1 cellular context compared by ENCODE assay signal in the genomic region with DNA sequence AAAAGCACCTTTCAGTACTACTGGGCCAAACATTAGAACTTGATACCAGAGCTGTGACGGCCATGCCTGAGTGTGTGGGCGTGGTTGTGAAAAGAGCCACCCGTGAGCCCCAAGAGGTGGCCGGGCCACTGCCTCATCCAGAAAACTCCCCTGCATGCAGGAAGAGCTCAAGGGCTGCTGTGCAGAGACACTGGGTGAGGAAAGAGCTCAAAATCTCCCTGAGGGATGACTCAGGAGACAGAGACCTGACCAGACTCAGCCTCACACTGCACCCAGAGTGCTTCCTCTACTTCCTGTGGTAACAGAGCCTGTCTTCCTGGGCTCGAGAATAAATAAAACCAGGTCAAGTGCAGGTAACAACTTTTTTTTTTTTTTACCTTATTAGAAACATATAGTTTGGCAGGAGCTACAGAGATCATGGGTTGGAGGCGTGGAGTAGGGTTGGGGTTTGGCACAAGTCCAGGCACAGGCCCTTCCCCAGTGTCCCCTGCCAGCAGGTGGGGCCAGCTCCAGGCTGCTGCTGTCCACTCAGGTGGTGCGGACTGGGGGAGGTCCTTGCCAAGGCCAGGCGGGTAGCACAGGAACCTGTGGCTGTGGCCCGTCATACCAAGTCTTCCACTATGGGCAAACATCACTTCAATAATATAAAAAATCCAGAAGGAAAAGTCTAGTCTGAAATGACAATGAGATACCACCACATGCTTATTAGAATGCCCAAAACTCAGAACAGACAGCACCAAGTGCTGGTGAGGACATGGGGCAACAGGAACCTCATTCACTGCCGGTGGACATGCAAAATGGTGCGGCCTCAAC.
A peak's percentile ranks its signal among the peaks of the same experiment; 100 is the strongest.
TF ChIP-seq lines count a peak whose summit lies in the region.

No MANE protein-coding gene starts in this region.

TF ChIP-seq in HepG2, 621 proteins besides CTCF, POLR2A, EP300 and RAD21 (continued from another document and continues in another):
- TF ChIP-seq, protein P1, sequence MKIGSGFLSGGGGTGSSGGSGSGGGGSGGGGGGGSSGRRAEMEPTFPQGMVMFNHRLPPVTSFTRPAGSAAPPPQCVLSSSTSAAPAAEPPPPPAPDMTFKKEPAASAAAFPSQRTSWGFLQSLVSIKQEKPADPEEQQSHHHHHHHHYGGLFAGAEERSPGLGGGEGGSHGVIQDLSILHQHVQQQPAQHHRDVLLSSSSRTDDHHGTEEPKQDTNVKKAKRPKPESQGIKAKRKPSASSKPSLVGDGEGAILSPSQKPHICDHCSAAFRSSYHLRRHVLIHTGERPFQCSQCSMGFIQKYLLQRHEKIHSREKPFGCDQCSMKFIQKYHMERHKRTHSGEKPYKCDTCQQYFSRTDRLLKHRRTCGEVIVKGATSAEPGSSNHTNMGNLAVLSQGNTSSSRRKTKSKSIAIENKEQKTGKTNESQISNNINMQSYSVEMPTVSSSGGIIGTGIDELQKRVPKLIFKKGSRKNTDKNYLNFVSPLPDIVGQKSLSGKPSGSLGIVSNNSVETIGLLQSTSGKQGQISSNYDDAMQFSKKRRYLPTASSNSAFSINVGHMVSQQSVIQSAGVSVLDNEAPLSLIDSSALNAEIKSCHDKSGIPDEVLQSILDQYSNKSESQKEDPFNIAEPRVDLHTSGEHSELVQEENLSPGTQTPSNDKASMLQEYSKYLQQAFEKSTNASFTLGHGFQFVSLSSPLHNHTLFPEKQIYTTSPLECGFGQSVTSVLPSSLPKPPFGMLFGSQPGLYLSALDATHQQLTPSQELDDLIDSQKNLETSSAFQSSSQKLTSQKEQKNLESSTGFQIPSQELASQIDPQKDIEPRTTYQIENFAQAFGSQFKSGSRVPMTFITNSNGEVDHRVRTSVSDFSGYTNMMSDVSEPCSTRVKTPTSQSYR (CRISPR knock-in tag; IDR thresholded peaks at IDR 0.05; ENCODE audit: borderline replicate concordance), result no peak
- TF ChIP-seq ZNF24 (IDR thresholded peaks at IDR 0.05), result no peak
- TF ChIP-seq KDM5B (CRISPR knock-in tag; IDR thresholded peaks at IDR 0.05; ENCODE audit: borderline replicate concordance), result no peak
- no peak for TF ChIP-seq LCORL (IDR thresholded peaks at IDR 0.05)
- TF ChIP-seq LCORL (CRISPR knock-in tag; IDR thresholded peaks at IDR 0.05), result 0 out of 2 replicates have a peak, but pooled peaks have one; percentile 24
- no peak for TF ChIP-seq ZBTB42 (CRISPR knock-in tag; IDR thresholded peaks at IDR 0.05)
- TF ChIP-seq, protein P2, sequence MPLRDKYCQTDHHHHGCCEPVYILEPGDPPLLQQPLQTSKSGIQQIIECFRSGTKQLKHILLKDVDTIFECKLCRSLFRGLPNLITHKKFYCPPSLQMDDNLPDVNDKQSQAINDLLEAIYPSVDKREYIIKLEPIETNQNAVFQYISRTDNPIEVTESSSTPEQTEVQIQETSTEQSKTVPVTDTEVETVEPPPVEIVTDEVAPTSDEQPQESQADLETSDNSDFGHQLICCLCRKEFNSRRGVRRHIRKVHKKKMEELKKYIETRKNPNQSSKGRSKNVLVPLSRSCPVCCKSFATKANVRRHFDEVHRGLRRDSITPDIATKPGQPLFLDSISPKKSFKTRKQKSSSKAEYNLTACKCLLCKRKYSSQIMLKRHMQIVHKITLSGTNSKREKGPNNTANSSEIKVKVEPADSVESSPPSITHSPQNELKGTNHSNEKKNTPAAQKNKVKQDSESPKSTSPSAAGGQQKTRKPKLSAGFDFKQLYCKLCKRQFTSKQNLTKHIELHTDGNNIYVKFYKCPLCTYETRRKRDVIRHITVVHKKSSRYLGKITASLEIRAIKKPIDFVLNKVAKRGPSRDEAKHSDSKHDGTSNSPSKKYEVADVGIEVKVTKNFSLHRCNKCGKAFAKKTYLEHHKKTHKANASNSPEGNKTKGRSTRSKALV (CRISPR knock-in tag; IDR thresholded peaks at IDR 0.05), result no peak
- no peak for TF ChIP-seq ISL2 (CRISPR knock-in tag; IDR thresholded peaks at IDR 0.05)
- no peak for TF ChIP-seq ZNF207 (IDR thresholded peaks at IDR 0.05; ENCODE audit: borderline replicate concordance)
- TF ChIP-seq, protein P3, sequence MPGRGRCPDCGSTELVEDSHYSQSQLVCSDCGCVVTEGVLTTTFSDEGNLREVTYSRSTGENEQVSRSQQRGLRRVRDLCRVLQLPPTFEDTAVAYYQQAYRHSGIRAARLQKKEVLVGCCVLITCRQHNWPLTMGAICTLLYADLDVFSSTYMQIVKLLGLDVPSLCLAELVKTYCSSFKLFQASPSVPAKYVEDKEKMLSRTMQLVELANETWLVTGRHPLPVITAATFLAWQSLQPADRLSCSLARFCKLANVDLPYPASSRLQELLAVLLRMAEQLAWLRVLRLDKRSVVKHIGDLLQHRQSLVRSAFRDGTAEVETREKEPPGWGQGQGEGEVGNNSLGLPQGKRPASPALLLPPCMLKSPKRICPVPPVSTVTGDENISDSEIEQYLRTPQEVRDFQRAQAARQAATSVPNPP (CRISPR knock-in tag; IDR thresholded peaks at IDR 0.05), result no peak
- no peak for TF ChIP-seq ZMYM2 (CRISPR knock-in tag; IDR thresholded peaks at IDR 0.05)
- TF ChIP-seq ZNF256 (CRISPR knock-in tag; conservative IDR thresholded peaks at IDR 0.05), result no peak
- TF ChIP-seq, protein P4, sequence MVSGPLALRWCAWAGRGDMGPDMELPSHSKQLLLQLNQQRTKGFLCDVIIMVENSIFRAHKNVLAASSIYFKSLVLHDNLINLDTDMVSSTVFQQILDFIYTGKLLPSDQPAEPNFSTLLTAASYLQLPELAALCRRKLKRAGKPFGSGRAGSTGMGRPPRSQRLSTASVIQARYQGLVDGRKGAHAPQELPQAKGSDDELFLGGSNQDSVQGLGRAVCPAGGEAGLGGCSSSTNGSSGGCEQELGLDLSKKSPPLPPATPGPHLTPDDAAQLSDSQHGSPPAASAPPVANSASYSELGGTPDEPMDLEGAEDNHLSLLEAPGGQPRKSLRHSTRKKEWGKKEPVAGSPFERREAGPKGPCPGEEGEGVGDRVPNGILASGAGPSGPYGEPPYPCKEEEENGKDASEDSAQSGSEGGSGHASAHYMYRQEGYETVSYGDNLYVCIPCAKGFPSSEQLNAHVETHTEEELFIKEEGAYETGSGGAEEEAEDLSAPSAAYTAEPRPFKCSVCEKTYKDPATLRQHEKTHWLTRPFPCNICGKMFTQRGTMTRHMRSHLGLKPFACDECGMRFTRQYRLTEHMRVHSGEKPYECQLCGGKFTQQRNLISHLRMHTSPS (CRISPR knock-in tag; IDR thresholded peaks at IDR 0.05; ENCODE audit: low read depth), result 0 out of 2 replicates have a peak, but pooled peaks have one; percentile 43
- TF ChIP-seq, protein P5, sequence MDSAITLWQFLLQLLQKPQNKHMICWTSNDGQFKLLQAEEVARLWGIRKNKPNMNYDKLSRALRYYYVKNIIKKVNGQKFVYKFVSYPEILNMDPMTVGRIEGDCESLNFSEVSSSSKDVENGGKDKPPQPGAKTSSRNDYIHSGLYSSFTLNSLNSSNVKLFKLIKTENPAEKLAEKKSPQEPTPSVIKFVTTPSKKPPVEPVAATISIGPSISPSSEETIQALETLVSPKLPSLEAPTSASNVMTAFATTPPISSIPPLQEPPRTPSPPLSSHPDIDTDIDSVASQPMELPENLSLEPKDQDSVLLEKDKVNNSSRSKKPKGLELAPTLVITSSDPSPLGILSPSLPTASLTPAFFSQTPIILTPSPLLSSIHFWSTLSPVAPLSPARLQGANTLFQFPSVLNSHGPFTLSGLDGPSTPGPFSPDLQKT (CRISPR knock-in tag; IDR thresholded peaks at IDR 0.05; ENCODE audit: borderline replicate concordance), result no peak
- no peak for TF ChIP-seq HNRNPLL (IDR thresholded peaks at IDR 0.05; ENCODE audit: low read depth, low read length, poor library complexity, severe bottlenecking)
- TF ChIP-seq, protein P6, sequence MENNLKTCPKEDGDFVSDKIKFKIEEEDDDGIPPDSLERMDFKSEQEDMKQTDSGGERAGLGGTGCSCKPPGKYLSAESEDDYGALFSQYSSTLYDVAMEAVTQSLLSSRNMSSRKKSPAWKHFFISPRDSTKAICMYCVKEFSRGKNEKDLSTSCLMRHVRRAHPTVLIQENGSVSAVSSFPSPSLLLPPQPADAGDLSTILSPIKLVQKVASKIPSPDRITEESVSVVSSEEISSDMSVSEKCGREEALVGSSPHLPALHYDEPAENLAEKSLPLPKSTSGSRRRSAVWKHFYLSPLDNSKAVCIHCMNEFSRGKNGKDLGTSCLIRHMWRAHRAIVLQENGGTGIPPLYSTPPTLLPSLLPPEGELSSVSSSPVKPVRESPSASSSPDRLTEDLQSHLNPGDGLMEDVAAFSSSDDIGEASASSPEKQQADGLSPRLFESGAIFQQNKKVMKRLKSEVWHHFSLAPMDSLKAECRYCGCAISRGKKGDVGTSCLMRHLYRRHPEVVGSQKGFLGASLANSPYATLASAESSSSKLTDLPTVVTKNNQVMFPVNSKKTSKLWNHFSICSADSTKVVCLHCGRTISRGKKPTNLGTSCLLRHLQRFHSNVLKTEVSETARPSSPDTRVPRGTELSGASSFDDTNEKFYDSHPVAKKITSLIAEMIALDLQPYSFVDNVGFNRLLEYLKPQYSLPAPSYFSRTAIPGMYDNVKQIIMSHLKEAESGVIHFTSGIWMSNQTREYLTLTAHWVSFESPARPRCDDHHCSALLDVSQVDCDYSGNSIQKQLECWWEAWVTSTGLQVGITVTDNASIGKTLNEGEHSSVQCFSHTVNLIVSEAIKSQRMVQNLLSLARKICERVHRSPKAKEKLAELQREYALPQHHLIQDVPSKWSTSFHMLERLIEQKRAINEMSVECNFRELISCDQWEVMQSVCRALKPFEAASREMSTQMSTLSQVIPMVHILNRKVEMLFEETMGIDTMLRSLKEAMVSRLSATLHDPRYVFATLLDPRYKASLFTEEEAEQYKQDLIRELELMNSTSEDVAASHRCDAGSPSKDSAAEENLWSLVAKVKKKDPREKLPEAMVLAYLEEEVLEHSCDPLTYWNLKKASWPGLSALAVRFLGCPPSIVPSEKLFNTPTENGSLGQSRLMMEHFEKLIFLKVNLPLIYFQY (CRISPR knock-in tag; IDR thresholded peaks at IDR 0.05; ENCODE audit: borderline replicate concordance), result no peak
- 0 out of 2 replicates have a peak, but pooled peaks have one; percentile 54 for TF ChIP-seq HNRNPL (IDR thresholded peaks at IDR 0.05; ENCODE audit: low read depth, low read length)
- TF ChIP-seq TEAD2 (CRISPR knock-in tag; IDR thresholded peaks at IDR 0.05), result no peak
- TF ChIP-seq ZNF605 (CRISPR knock-in tag; IDR thresholded peaks at IDR 0.05), result no peak
- TF ChIP-seq MATR3 (CRISPR knock-in tag; IDR thresholded peaks at IDR 0.05), result no peak
- TF ChIP-seq, protein P7, sequence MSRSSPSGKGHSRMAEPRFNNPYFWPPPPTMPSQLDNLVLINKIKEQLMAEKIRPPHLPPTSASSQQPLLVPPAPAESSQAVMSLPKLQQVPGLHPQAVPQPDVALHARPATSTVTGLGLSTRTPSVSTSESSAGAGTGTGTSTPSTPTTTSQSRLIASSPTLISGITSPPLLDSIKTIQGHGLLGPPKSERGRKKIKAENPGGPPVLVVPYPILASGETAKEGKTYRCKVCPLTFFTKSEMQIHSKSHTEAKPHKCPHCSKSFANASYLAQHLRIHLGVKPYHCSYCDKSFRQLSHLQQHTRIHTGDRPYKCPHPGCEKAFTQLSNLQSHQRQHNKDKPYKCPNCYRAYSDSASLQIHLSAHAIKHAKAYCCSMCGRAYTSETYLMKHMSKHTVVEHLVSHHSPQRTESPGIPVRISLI (CRISPR knock-in tag; IDR thresholded peaks at IDR 0.05; ENCODE audit: borderline replicate concordance), result no peak
- TF ChIP-seq, protein P8, sequence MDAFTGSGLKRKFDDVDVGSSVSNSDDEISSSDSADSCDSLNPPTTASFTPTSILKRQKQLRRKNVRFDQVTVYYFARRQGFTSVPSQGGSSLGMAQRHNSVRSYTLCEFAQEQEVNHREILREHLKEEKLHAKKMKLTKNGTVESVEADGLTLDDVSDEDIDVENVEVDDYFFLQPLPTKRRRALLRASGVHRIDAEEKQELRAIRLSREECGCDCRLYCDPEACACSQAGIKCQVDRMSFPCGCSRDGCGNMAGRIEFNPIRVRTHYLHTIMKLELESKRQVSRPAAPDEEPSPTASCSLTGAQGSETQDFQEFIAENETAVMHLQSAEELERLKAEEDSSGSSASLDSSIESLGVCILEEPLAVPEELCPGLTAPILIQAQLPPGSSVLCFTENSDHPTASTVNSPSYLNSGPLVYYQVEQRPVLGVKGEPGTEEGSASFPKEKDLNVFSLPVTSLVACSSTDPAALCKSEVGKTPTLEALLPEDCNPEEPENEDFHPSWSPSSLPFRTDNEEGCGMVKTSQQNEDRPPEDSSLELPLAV (CRISPR knock-in tag; conservative IDR thresholded peaks at IDR 0.05; ENCODE audit: low read depth), result no peak
- TF ChIP-seq, protein P9, sequence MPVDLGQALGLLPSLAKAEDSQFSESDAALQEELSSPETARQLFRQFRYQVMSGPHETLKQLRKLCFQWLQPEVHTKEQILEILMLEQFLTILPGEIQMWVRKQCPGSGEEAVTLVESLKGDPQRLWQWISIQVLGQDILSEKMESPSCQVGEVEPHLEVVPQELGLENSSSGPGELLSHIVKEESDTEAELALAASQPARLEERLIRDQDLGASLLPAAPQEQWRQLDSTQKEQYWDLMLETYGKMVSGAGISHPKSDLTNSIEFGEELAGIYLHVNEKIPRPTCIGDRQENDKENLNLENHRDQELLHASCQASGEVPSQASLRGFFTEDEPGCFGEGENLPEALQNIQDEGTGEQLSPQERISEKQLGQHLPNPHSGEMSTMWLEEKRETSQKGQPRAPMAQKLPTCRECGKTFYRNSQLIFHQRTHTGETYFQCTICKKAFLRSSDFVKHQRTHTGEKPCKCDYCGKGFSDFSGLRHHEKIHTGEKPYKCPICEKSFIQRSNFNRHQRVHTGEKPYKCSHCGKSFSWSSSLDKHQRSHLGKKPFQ (CRISPR knock-in tag; IDR thresholded peaks at IDR 0.05; ENCODE audit: insufficient replicate concordance), result no peak
- TF ChIP-seq SP2 (CRISPR knock-in tag; IDR thresholded peaks at IDR 0.05), result no peak
- TF ChIP-seq, protein P10, sequence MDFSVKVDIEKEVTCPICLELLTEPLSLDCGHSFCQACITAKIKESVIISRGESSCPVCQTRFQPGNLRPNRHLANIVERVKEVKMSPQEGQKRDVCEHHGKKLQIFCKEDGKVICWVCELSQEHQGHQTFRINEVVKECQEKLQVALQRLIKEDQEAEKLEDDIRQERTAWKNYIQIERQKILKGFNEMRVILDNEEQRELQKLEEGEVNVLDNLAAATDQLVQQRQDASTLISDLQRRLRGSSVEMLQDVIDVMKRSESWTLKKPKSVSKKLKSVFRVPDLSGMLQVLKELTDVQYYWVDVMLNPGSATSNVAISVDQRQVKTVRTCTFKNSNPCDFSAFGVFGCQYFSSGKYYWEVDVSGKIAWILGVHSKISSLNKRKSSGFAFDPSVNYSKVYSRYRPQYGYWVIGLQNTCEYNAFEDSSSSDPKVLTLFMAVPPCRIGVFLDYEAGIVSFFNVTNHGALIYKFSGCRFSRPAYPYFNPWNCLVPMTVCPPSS (IDR thresholded peaks at IDR 0.05), result no peak
- no peak for TF ChIP-seq MED8 (CRISPR knock-in tag; IDR thresholded peaks at IDR 0.05; ENCODE audit: insufficient replicate concordance)
- no peak for TF ChIP-seq NFE2 (CRISPR knock-in tag; IDR thresholded peaks at IDR 0.05)
- no peak for TF ChIP-seq ZNF550 (CRISPR knock-in tag; IDR thresholded peaks at IDR 0.05; ENCODE audit: borderline replicate concordance)
- no peak for TF ChIP-seq NR2F6 (IDR thresholded peaks at IDR 0.05)
- TF ChIP-seq NR2F6 (CRISPR knock-in tag; IDR thresholded peaks at IDR 0.05), result 0 out of 2 replicates have a peak, but pooled peaks have one; percentile 19
- TF ChIP-seq AKAP8 (CRISPR knock-in tag; IDR thresholded peaks at IDR 0.05), result no peak
- peak; percentile 72 for TF ChIP-seq RARA (CRISPR knock-in tag; IDR thresholded peaks at IDR 0.05)
- TF ChIP-seq EED (CRISPR knock-in tag; IDR thresholded peaks at IDR 0.05), result no peak
- no peak for TF ChIP-seq ZNF775 (CRISPR knock-in tag; IDR thresholded peaks at IDR 0.05; ENCODE audit: borderline replicate concordance)
- TF ChIP-seq DPF2 (CRISPR knock-in tag; IDR thresholded peaks at IDR 0.05; ENCODE audit: borderline replicate concordance, low read depth), result no peak
- TF ChIP-seq ZMYM4 (CRISPR knock-in tag; IDR thresholded peaks at IDR 0.05), result no peak
- TF ChIP-seq ZNF569 (CRISPR knock-in tag; IDR thresholded peaks at IDR 0.05; ENCODE audit: borderline replicate concordance), result no peak
- TF ChIP-seq NR2C2 (CRISPR knock-in tag; IDR thresholded peaks at IDR 0.05; ENCODE audit: borderline replicate concordance), result 0 out of 2 replicates have a peak, but pooled peaks have one; percentile 21
- TF ChIP-seq ZSCAN9 (CRISPR knock-in tag; IDR thresholded peaks at IDR 0.05; ENCODE audit: borderline replicate concordance), result no peak
